8 cellular contexts compared by ENCODE assay signal in genomic region chr3:182710557-182711157, GRCh38.
DNase-seq lines count a peak whose midpoint lies in the region; ATAC-seq lines count a peak whose summit lies in the region.

No MANE protein-coding gene starts in this region.

- ATAC-seq in left lobe of liver: peak; percentile 71
- no peak for ATAC-seq in HG03025 (IDR thresholded peaks at IDR 0.05; ENCODE audit: low FRiP score, unreplicated experiment)

- no peaks in the 10 kb centered on the region for H3F3A ChIP-seq in GM23248 (ENCODE audit: insufficient read depth)

- no peak overlapping the region for H3K27ac ChIP-seq in GM23248

- H2AFZ ChIP-seq in GM23248: no peak overlapping the region

- H3K4me1 ChIP-seq in GM23248 (ENCODE audit: insufficient read depth): no peaks in the 10 kb centered on the region

- H3K4me3 ChIP-seq in GM23248: no peak overlapping the region

- H3K36me3 ChIP-seq in GM23248 (ENCODE audit: low read depth): no peaks in the 10 kb centered on the region

- WGBS in GM23248 (ENCODE audit: low coverage in 1 of 2, low lambda C conversion rate in 2 of 2, missing lambda C conversion rate in 2 of 2), 2 experiments: 25 to 32% methylated on average over 7 of the region's 7 CpGs

- no peak overlapping the region for H3K4me2 ChIP-seq in GM23248 (ENCODE audit: unreplicated experiment)

- H3K9ac ChIP-seq in GM23248: no peak overlapping the region

- in situ Hi-C loops in GM23248 (cut with MboI): loop anchor here (25.0 kb wide), 1 partner anchor 677 kb away; no protein-coding TSS in a partner anchor

- DNase-seq in NCI-H2081 (lab: John Stamatoyannopoulos, UW): peak; percentile 64 to 74
- DNase-seq in NCI-H2081 treated with DMSO at 0.1 percent for 48 hours (lab: John Stamatoyannopoulos, UW): no peak
- peak; percentile 54 for DNase-seq in GM23248
- DNase-seq in NCI-H2029 (lab: John Stamatoyannopoulos, UW): peak; percentile 34
- peak; percentile 34 for DNase-seq in amniotic epithelial cell (ENCODE audit: low read depth)
- DNase-seq in left lobe of liver (ENCODE audit: low spot score): no peak
- no peak for DNase-seq in effector CD8-positive, alpha-beta T cell (lab: John Stamatoyannopoulos, UW)

- H3K9me2 ChIP-seq in GM23248 (ENCODE audit: insufficient read depth): no peaks in the 10 kb centered on the region

- H3K9me3 ChIP-seq in GM23248 (ENCODE audit: low read depth): no peaks in the 10 kb centered on the region

- H3K79me2 ChIP-seq in GM23248 (ENCODE audit: insufficient read depth): no peaks in the 10 kb centered on the region

- peaks cover 10% of the 10 kb centered on the region; the same call in 1 of the 2 replicates for H3K27me3 ChIP-seq in GM23248 (replicated peaks; ENCODE audit: insufficient read depth)

- no peaks in the 10 kb centered on the region for H4K20me1 ChIP-seq in GM23248 (ENCODE audit: insufficient read depth)

Comparison
In these comparisons a context has a peak if more than half of its experiments do, and no peak if none do; other contexts are left out.
1. DNase-seq: peak in NCI-H2081 (2 of 2), GM23248 (single experiment), NCI-H2029 (single experiment) and amniotic epithelial cell (single experiment); none in NCI-H2081 treated with DMSO at 0.1 percent for 48 hours (single experiment), left lobe of liver (single experiment) and effector CD8-positive, alpha-beta T cell (single experiment).